30 cellular contexts compared by ENCODE assay signal in the genomic region with DNA sequence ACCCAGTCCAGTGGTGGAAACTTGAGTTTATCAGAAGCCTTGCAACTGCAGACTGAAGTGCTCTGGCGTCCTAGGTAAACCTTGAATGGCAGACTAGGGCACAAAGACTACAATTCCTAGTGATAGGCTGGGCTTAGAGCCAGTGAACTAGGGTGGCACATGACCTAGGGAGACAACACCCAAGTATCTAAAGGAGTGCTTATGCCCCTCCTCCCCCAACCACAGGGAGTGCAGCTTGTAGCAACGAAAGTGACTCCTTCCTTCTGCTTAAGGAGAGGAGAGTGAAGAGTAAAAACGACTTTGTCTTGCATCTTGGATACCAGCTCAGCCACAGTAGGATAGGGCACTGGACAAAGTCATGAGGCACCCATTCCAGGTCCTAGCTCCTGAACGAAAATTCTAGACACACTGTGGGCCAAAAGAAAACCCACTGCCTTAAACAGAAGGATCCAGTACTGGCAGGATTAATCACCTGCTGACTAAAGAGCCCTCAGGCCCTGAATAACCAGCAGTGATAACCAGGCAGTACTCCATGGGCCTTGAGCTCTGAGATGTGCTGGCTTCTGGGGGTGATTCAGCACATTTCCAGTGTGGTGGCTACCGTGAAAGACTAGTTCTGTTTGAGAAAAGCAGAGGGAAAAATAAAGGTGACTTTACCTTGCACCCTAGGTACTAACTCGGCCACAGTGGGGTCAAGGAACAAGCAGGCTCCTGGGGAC. TPM values are rescaled to one million over a fixed set of nuclear protein-coding genes. Genes with fewer than 3 reads are reported as not detected.
DNase-seq lines count a peak whose midpoint lies in the region; ATAC-seq, FAIRE-seq and TF ChIP-seq lines count a peak whose summit lies in the region.
"Had no signal": no experiment of that assay in that cellular context is flagged by ENCODE, and none has a peak within 500 bp of the region (broad histone marks: within the 10 kb centered on the region; RNA-seq: fewer than 3 reads in every experiment).

No MANE protein-coding gene starts in this region.

- no peaks in the 10 kb centered on the region for H3K27me3 ChIP-seq in HepG2 (ENCODE audit: control insufficient read depth in 1 of 2, insufficient read depth in 2 of 2, low read length in 2 of 2)
- H3K27me3 ChIP-seq in right lobe of liver = no peaks in the 10 kb centered on the region
- no peaks in the 10 kb centered on the region for H3K27me3 ChIP-seq in RWPE2 (ENCODE audit: insufficient read depth, poor library complexity, severe bottlenecking)
- no peaks in the 10 kb centered on the region for H3K27me3 ChIP-seq in bronchial epithelial cell (ENCODE audit: control insufficient read depth, insufficient read depth, low read length)
- H3K27me3 ChIP-seq: colonic mucosa, SJCRH30 had no signal

- H3K4me2 ChIP-seq in HepG2 (ENCODE audit: low read depth, low read length) = no peak overlapping the region

- CTCF ChIA-PET in HepG2 (lab: Yijun Ruan, JAX; ENCODE audit: low intra/inter-chr PET ratio, low total read pairs) = no interaction called here

- whole genome bisulfite sequencing in HepG2 (ENCODE audit: low lambda C conversion rate) = 0% methylated on average over 1 of the region's 6 CpGs
- 26% methylated on average over 4 of the region's 6 CpGs for WGBS in right lobe of liver (ENCODE audit: insufficient coverage, low coverage, low lambda C conversion rate, missing lambda C conversion rate)

- H3K4me1 Mint-ChIP-seq in stimulated activated effector memory CD8-positive, alpha-beta T cell treated with anti-CD3 and anti-CD28 coated beads, Interleukin-12 subunit alpha, Interleukin-12 subunit beta, amount 100 ng/mL, for 72 hours = no peaks in the 10 kb centered on the region
- H3K4me1 Mint-ChIP-seq: activated CD4-positive, alpha-beta T cell treated with anti-CD3 and anti-CD28 coated beads, Interleukin-2, amount 10 ng/mL, durations not matched to agents 7 days and 5 days; activated CD8-positive, alpha-beta memory T cell treated with anti-CD3 and anti-CD28 coated beads, Interleukin-2, amount 10 ng/mL, durations not matched to agents 7 days and 5 days; B cell; CD8-positive, alpha-beta memory T cell; memory B cell had no signal

- no peaks in the 10 kb centered on the region for H3K36me3 ChIP-seq in HepG2 (replicated peaks in 1 of 2; ENCODE audit: control insufficient read depth in 1 of 2, insufficient read depth in 2 of 2, low read length in 2 of 2)
- H3K36me3 ChIP-seq in right lobe of liver = no peaks in the 10 kb centered on the region
- H3K36me3 ChIP-seq in RWPE2 (ENCODE audit: low read depth) = no peaks in the 10 kb centered on the region
- H3K36me3 ChIP-seq in bronchial epithelial cell (ENCODE audit: control insufficient read depth, insufficient read depth, low read length) = no peaks in the 10 kb centered on the region
- H3K36me3 ChIP-seq: colonic mucosa, HAP-1, prostate gland, SJCRH30, WERI-Rb-1 had no signal

- H3K27ac ChIP-seq in HepG2 (ENCODE audit: extremely low read length, insufficient read depth, low read length) = no peak overlapping the region
- H3K27ac ChIP-seq in right lobe of liver = no peak overlapping the region
- no peak overlapping the region for H3K27ac ChIP-seq in RWPE2 (ENCODE audit: poor library complexity, severe bottlenecking)
- H3K27ac ChIP-seq: colonic mucosa, prostate gland, SJCRH30, WERI-Rb-1 had no signal

- TF ChIP-seq EP300 in HepG2 (IDR thresholded peaks at IDR 0.05; ENCODE audit: low read depth in 2 of 2, low read length in 2 of 2) (no peak), HepG2 (CRISPR knock-in tag; IDR thresholded peaks at IDR 0.05; ENCODE audit: borderline replicate concordance) (no peak)

- POLR2A ChIA-PET in HepG2 (lab: Yijun Ruan, JAX) = no interaction called here

- intact Hi-C loops in HepG2 (cut with micrococcal nuclease; ENCODE audit: unreplicated experiment) = no loop called here
- intact Hi-C loops in right lobe of liver (cut with DNase I) = no loop called here

- H3K9ac ChIP-seq in HepG2 (ENCODE audit: insufficient read depth, low read depth, low read length) = no peak overlapping the region

- no TSS peak for BruUV-seq in HepG2 (replicated peaks; lab: Mats Ljungman, UMichigan)

- H3K4me1 ChIP-seq in HepG2 (ENCODE audit: insufficient read depth, low read length) = no peaks in the 10 kb centered on the region
- H3K4me1 ChIP-seq in right lobe of liver = no peaks in the 10 kb centered on the region
- H3K4me1 ChIP-seq in RWPE2 (ENCODE audit: insufficient read depth, poor library complexity, severe bottlenecking) = no peaks in the 10 kb centered on the region
- H3K4me1 ChIP-seq: colonic mucosa, HAP-1, prostate gland, SJCRH30 had no signal

- in situ Hi-C loops in HepG2 (cut with HindIII; ENCODE audit: extremely low pct_ligation_motif_present, low pct_unique_long_range_greater_than_20kb) = no loop called here

- H3K9me3 ChIP-seq in HepG2 (ENCODE audit: low read length) (no peaks in the 10 kb centered on the region), right lobe of liver (no peaks in the 10 kb centered on the region), RWPE2 (ENCODE audit: severe bottlenecking) (no peaks in the 10 kb centered on the region)
- H3K9me3 ChIP-seq: colonic mucosa, HAP-1, prostate gland, SJCRH30 had no signal

- no peak for TF ChIP-seq POLR2A in HepG2 (IDR thresholded peaks at IDR 0.05; ENCODE audit: insufficient read depth in 1 of 2, low read depth in 2 of 2, low read length in 2 of 2)
- no peak for TF ChIP-seq POLR2A in right lobe of liver (IDR thresholded peaks at IDR 0.05)

- H4K20me1 ChIP-seq in HepG2 (ENCODE audit: insufficient read depth, low read length) = no peaks in the 10 kb centered on the region

- peaks cover 21% of the 10 kb centered on the region for H3K9me3 Mint-ChIP-seq in stimulated activated effector memory CD8-positive, alpha-beta T cell treated with anti-CD3 and anti-CD28 coated beads, Interleukin-12 subunit alpha, Interleukin-12 subunit beta, amount 100 ng/mL, for 72 hours
- H3K9me3 Mint-ChIP-seq: type B pancreatic cell had no signal

- TF ChIP-seq CTCF in HepG2 (CRISPR knock-in tag; IDR thresholded peaks at IDR 0.05) = no peak
- TF ChIP-seq CTCF in right lobe of liver (IDR thresholded peaks at IDR 0.05) = no peak
- no peak for TF ChIP-seq CTCF in RWPE2 (IDR thresholded peaks at IDR 0.05; ENCODE audit: poor library complexity, severe bottlenecking)
- no peak for TF ChIP-seq CTCF in bronchial epithelial cell (IDR thresholded peaks at IDR 0.05; ENCODE audit: insufficient read depth, low read length, severe bottlenecking)

- no peak overlapping the region for H3K4me3 Mint-ChIP-seq in stimulated activated effector memory CD8-positive, alpha-beta T cell treated with anti-CD3 and anti-CD28 coated beads, Interleukin-12 subunit alpha, Interleukin-12 subunit beta, amount 100 ng/mL, for 72 hours
- H3K4me3 Mint-ChIP-seq: activated CD4-positive, alpha-beta T cell treated with anti-CD3 and anti-CD28 coated beads, Interleukin-2, amount 10 ng/mL, durations not matched to agents 7 days and 5 days; activated CD8-positive, alpha-beta memory T cell treated with anti-CD3 and anti-CD28 coated beads, Interleukin-2, amount 10 ng/mL, durations not matched to agents 7 days and 5 days; activated T-cell treated with anti-CD3 and anti-CD28 coated beads, Interleukin-2, amount 50 U/mL, for 72 hours; B cell; CD8-positive, alpha-beta memory T cell; memory B cell; type B pancreatic cell had no signal

- no peak overlapping the region for H3K27ac Mint-ChIP-seq in stimulated activated effector memory CD8-positive, alpha-beta T cell treated with anti-CD3 and anti-CD28 coated beads, Interleukin-12 subunit alpha, Interleukin-12 subunit beta, amount 100 ng/mL, for 72 hours
- H3K27ac Mint-ChIP-seq: activated CD4-positive, alpha-beta T cell treated with anti-CD3 and anti-CD28 coated beads, Interleukin-2, amount 10 ng/mL, durations not matched to agents 7 days and 5 days; activated CD8-positive, alpha-beta memory T cell treated with anti-CD3 and anti-CD28 coated beads, Interleukin-2, amount 10 ng/mL, durations not matched to agents 7 days and 5 days; activated T-cell treated with anti-CD3 and anti-CD28 coated beads, Interleukin-2, amount 50 U/mL, for 72 hours; B cell; CD8-positive, alpha-beta memory T cell; memory B cell; type B pancreatic cell had no signal

- no peak for TF ChIP-seq RAD21 in HepG2 (CRISPR knock-in tag; IDR thresholded peaks at IDR 0.05)

- no peak overlapping the region for H3K4me3 ChIP-seq in HepG2 (replicated peaks in 1 of 3; ENCODE audit: insufficient read depth in 1 of 3, low read depth in 2 of 3, low read length in 3 of 3)
- H3K4me3 ChIP-seq in right lobe of liver = no peak overlapping the region
- H3K4me3 ChIP-seq in RWPE2 (ENCODE audit: severe bottlenecking) = no peak overlapping the region
- H3K4me3 ChIP-seq in bronchial epithelial cell (ENCODE audit: low read depth, low read length) = no peak overlapping the region
- H3K4me3 ChIP-seq: colonic mucosa, HAP-1, prostate gland, SJCRH30 had no signal

- FAIRE-seq in HepG2 (lab: Jason Lieb, UNC) (no peak), bronchial epithelial cell (lab: Jason Lieb, UNC) (no peak)

- H3K36me3 Mint-ChIP-seq in stimulated activated effector memory CD8-positive, alpha-beta T cell treated with anti-CD3 and anti-CD28 coated beads, Interleukin-12 subunit alpha, Interleukin-12 subunit beta, amount 100 ng/mL, for 72 hours = no peaks in the 10 kb centered on the region
- H3K36me3 Mint-ChIP-seq: activated CD8-positive, alpha-beta memory T cell treated with anti-CD3 and anti-CD28 coated beads, Interleukin-2, amount 10 ng/mL, durations not matched to agents 7 days and 5 days; type B pancreatic cell had no signal

- no peak overlapping the region for H2AFZ ChIP-seq in HepG2 (ENCODE audit: low read length)

- no peak for DNase-seq in HepG2 (ENCODE audit: low spot score)
- DNase-seq in right lobe of liver = no peak
- no peak for DNase-seq in RWPE2 (ENCODE audit: low spot score)
- DNase-seq in bronchial epithelial cell (ENCODE audit: low read depth) = peak; percentile 71
- no peak for DNase-seq in NCI-H146 (lab: John Stamatoyannopoulos, UW)
- no peak for DNase-seq in ecto neural progenitor cell (ENCODE audit: low spot score)
- no peak for DNase-seq in NCI-H526 treated with DMSO at 0.1 percent for 48 hours (lab: John Stamatoyannopoulos, UW)
- no peak for DNase-seq in stimulated activated effector memory CD8-positive, alpha-beta T cell treated with anti-CD3 and anti-CD28 coated beads, Interleukin-12 subunit alpha, Interleukin-12 subunit beta, amount 100 ng/mL, for 72 hours (ENCODE audit: low spot score in 2 of 2)
- DNase-seq: 8988T; activated CD4-positive, alpha-beta T cell treated with anti-CD3 and anti-CD28 coated beads, Interleukin-2, amount 10 ng/mL, durations not matched to agents 7 days and 5 days; activated CD8-positive, alpha-beta memory T cell treated with anti-CD3 and anti-CD28 coated beads, Interleukin-2, amount 10 ng/mL, durations not matched to agents 7 days and 5 days; activated naive CD4-positive, alpha-beta T cell treated with Interleukin-2 at 50 U/mL for 16 hours; activated T-cell treated with anti-CD3 and anti-CD28 coated beads, Interleukin-2, amount 50 U/mL, for 72 hours; CD8-positive, alpha-beta memory T cell; colonic mucosa; DMS153; kidney glomerular epithelial cell; NCI-H1092 treated with DMSO at 0.1 percent for 48 hours; NCI-H2029; NCI-H2227 treated with DMSO at 0.1 percent for 48 hours; NCI-H774; SJCRH30; T-helper 1 cell; WERI-Rb-1 had no signal

- H3K79me2 ChIP-seq in HepG2 (ENCODE audit: insufficient read depth, low read length) = no peaks in the 10 kb centered on the region

- ATAC-seq in HepG2 = peak; percentile 48
- ATAC-seq in right lobe of liver = no peak
- ATAC-seq in RWPE2 (ENCODE audit: low read depth) = peak; percentile 36; the same call in 2 of the 3 replicates
- no peak for ATAC-seq in stimulated activated effector memory CD8-positive, alpha-beta T cell treated with anti-CD3 and anti-CD28 coated beads, Interleukin-12 subunit alpha, Interleukin-12 subunit beta, amount 100 ng/mL, for 72 hours
- ATAC-seq: activated CD8-positive, alpha-beta memory T cell treated with anti-CD3 and anti-CD28 coated beads, Interleukin-2, amount 10 ng/mL, durations not matched to agents 7 days and 5 days; activated T-cell treated with anti-CD3 and anti-CD28 coated beads, Interleukin-2, amount 50 U/mL, for 72 hours had no signal

RNA-seq across cellular contexts. Expression of a gene that starts 58.7 kb away (rescaled TPM):
- total RNA-seq in HepG2 (2016; rRNA removed; fragmentation: Illumina TruSeq; extraction: Trizol) (0.02 TPM in 1 of 2 replicates, not detected in the other), right lobe of liver (10 to 100 TPM in 1 of 6 experiments, 1 to 10 TPM in 5; 6.6 to 11.5 (median 7.6) TPM), bronchial epithelial cell (not detected in 2 replicates)
- not detected in 2 replicates for total RNA-seq in HepG2 (2016; cell fraction: cytosol; rRNA removed; fragmentation: Illumina TruSeq; extraction: Trizol; ENCODE audit: low read depth)
- total RNA-seq in HepG2 (2016; cell fraction: insoluble cytoplasmic fraction; rRNA removed; fragmentation: Illumina TruSeq; extraction: Trizol) = not detected in 2 replicates
- total RNA-seq in HepG2 (2016; cell fraction: membrane; rRNA removed; fragmentation: Illumina TruSeq; extraction: Trizol) = not detected in 2 replicates
- not detected in 2 replicates for total RNA-seq in HepG2 (2016; cell fraction: nucleus; rRNA removed; fragmentation: Illumina TruSeq; extraction: Trizol)
- 0.09 and 0.10 TPM in 2 replicates for polyA plus RNA-seq in HepG2 (2011; rRNA removed)
- polyA plus RNA-seq in HepG2 (2011; cell fraction: cytosol; rRNA removed) = 0.03 and 0.15 TPM in 2 replicates
- 0.23 and 0.26 TPM in 2 replicates for polyA plus RNA-seq in HepG2 (2011; cell fraction: nucleus; rRNA removed)
- 0.03 and 0.05 TPM in 2 replicates for polyA plus RNA-seq in HepG2 (2012)
- polyA plus RNA-seq in HepG2 (2016; cell fraction: cytosol; fragmentation: Illumina TruSeq; extraction: Trizol; ENCODE audit: low read depth) = not detected in 2 replicates
- polyA plus RNA-seq in HepG2 (2016; cell fraction: insoluble cytoplasmic fraction; fragmentation: Illumina TruSeq; extraction: Trizol; ENCODE audit: low read depth) = not detected in 2 replicates
- not detected in 2 replicates for polyA plus RNA-seq in HepG2 (2016; cell fraction: membrane; fragmentation: Illumina TruSeq; extraction: Trizol; ENCODE audit: low read depth)
- polyA plus RNA-seq in HepG2 (2016; cell fraction: nucleus; fragmentation: Illumina TruSeq; extraction: Trizol; ENCODE audit: insufficient read depth, low read depth) = not detected in 2 replicates
- 0.22 and 4.6 TPM in 2 replicates for polyA minus RNA-seq in HepG2 (2011; rRNA and poly(A)+ RNA removed; ENCODE audit: low replicate concordance)
- not detected in 2 replicates for polyA minus RNA-seq in HepG2 (2011; cell fraction: cytosol; rRNA and poly(A)+ RNA removed)
- polyA minus RNA-seq in HepG2 (2011; cell fraction: nucleus; rRNA and poly(A)+ RNA removed) = 0.12 and 0.13 TPM in 2 replicates
- total RNA-seq: OCI-LY7 had no signal
- polyA plus RNA-seq: CD8-positive, alpha-beta memory T cell had no signal

Comparison
In these comparisons a context has a peak if more than half of its experiments do, and no peak if none do; other contexts are left out.
1. ATAC-seq: peak in HepG2 (single experiment) and RWPE2 (single experiment); none in right lobe of liver (0 of 4) and stimulated activated effector memory CD8-positive, alpha-beta T cell treated with anti-CD3 and anti-CD28 coated beads, Interleukin-12 subunit alpha, Interleukin-12 subunit beta, amount 100 ng/mL, for 72 hours (single experiment).